In genomic region chr16:62963846-62964245, GRCh38 we compare ENCODE assay signal across 20 cellular contexts.
"Had no signal": no experiment of that assay in that cellular context is flagged by ENCODE, and none has a peak within 500 bp of the region (broad histone marks: within the 10 kb centered on the region; RNA-seq: fewer than 3 reads in every experiment).

No MANE protein-coding gene starts in this region.

- ATAC-seq: activated CD4-positive, CD25-positive, alpha-beta regulatory T cell treated with anti-CD3 and anti-CD28 coated beads, Interleukin-2, amount 50 U/mL, for 24 hours; activated CD8-positive, alpha-beta T cell treated with anti-CD3 and anti-CD28 coated beads, Interleukin-2, amount 10 ng/mL, durations not matched to agents 7 days and 5 days had no signal

- DNase-seq: activated CD4-positive, alpha-beta T cell treated with anti-CD3 and anti-CD28 coated beads for 48 hours; activated CD4-positive, alpha-beta T cell treated with anti-CD3 and anti-CD28 coated beads, Interleukin-2, amount 50 U/mL, for 4 hours; activated CD8-positive, alpha-beta memory T cell treated with anti-CD3 and anti-CD28 coated beads, Interleukin-2, amount 50 U/mL, for 48 hours; activated CD8-positive, alpha-beta T cell treated with anti-CD3 and anti-CD28 coated beads, Interleukin-2, amount 10 ng/mL, durations not matched to agents 7 days and 5 days; activated naive CD4-positive, alpha-beta T cell treated with anti-CD3 and anti-CD28 coated beads, Interleukin-2, amount 50 U/mL, for 16 hours; activated naive CD8-positive, alpha-beta T cell treated with anti-CD3 and anti-CD28 coated beads, Interleukin-2, amount 10 ng/mL, durations not matched to agents 7 days and 5 days; activated T-cell treated with anti-CD3 and anti-CD28 coated beads, Interleukin-2, amount 50 U/mL, for 1 hour; adrenal gland; anterior cingulate cortex; colonic mucosa; Kasumi-1; NCI-H1105 treated with DMSO at 0.1 percent for 48 hours; NCI-H1436 treated with DMSO at 0.1 percent for 48 hours; NCI-H187; NCI-H2081; NCI-H446 treated with DMSO at 0.1 percent for 48 hours; NCI-H69; PC-9; SHP77 treated with DMSO at 0.1 percent for 48 hours had no signal
